Comparison of ENCODE assay signal across 10 cellular contexts in the genomic region with DNA sequence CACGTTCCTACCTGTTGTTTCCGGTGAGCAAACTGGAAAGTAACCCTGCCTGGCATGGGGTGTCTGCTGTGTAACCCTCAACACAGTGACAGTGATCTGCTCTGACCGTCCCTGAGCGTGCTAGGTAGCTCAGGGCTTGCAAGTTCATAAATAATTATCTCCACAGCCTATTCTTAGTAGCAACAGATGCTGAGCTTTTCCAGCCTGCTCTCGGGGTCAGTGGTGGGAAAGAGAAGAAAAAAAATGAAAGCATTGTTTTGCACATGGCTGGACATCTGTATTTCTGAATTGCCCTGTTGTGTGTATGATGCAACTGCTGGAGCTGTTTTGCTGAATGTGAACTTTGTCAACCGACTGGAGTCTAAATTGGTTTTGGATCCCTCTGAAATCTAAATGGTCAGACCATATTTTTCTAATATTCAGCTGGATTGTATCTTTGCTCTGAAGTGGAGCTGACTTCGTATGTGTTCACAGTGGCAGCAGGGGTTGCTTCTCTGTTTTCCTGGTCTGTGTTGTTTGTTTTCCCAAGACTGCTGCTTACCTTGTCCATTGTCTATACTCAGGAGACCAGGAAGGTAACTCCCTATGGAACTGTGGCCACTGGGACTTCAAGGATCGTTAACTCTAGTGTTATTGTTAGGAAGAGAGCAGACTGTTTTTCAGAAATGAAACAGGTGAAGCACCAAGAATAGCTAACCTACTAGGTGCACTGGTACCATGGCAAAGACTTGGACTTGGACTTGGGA. TPM values are rescaled to one million over a fixed set of nuclear protein-coding genes. Genes with fewer than 3 reads are reported as not detected.
DNase-seq lines count a peak whose midpoint lies in the region; ATAC-seq and TF ChIP-seq lines count a peak whose summit lies in the region.
"Had no signal": no experiment of that assay in that cellular context is flagged by ENCODE, and none has a peak within 500 bp of the region (broad histone marks: within the 10 kb centered on the region; RNA-seq: fewer than 3 reads in every experiment).

No MANE protein-coding gene starts in this region.

- no peak overlapping the region for H2AFZ ChIP-seq in trophoblast cell (ENCODE audit: insufficient read depth, low read length, poor library complexity)

- H3K79me1 ChIP-seq in trophoblast cell (ENCODE audit: low read length): peaks cover 13% of the 10 kb centered on the region

- H3K79me2 ChIP-seq in trophoblast cell (ENCODE audit: control insufficient read depth, insufficient read depth, low read length, poor library complexity): peaks cover 1% of the 10 kb centered on the region

- no peak overlapping the region for H4K91ac ChIP-seq in trophoblast cell (ENCODE audit: low read depth, low read length)

- H3K4me1 ChIP-seq in gastroesophageal sphincter: peaks cover 5 to 66% (median 21%) of the 10 kb centered on the region in 3 donors
- peaks cover under 1 to 18% of the 10 kb centered on the region in 2 experiments for H3K4me1 ChIP-seq in trophoblast cell (ENCODE audit: control insufficient read depth in 1 of 2, insufficient read depth in 2 of 2, low read length in 2 of 2)

- no peak overlapping the region for H3K18ac ChIP-seq in trophoblast cell (ENCODE audit: low read length)

- no peak overlapping the region for H3K14ac ChIP-seq in trophoblast cell (ENCODE audit: low read length)

- no peak overlapping the region for H2BK5ac ChIP-seq in trophoblast cell (ENCODE audit: low read depth, low read length, poor library complexity)

- H3K4ac ChIP-seq in trophoblast cell (ENCODE audit: low read depth, low read length): no peak overlapping the region

- H3K4me3 ChIP-seq in gastroesophageal sphincter (no peak overlapping the region), trophoblast cell (ENCODE audit: low read depth, low read length) (no peak overlapping the region)
- H3K4me3 ChIP-seq: adrenal gland had no signal

- H3K23ac ChIP-seq in trophoblast cell (ENCODE audit: low read length): no peak overlapping the region

- H3K9ac ChIP-seq in trophoblast cell (ENCODE audit: low read length): no peak overlapping the region

- no peak for TF ChIP-seq EP300 in gastroesophageal sphincter (IDR thresholded peaks at IDR 0.05)

- no peak overlapping the region for H4K8ac ChIP-seq in trophoblast cell (ENCODE audit: low read depth, low read length)

- DNase-seq in DMS153 (lab: John Stamatoyannopoulos, UW) (peak; percentile 89), RPMI7951 (ENCODE audit: low read depth) (peak; percentile 80), trophoblast cell (no peak), cerebellum (ENCODE audit: low spot score) (no peak), cortex of kidney (lab: John Stamatoyannopoulos, UW) (no peak), DMS114 treated with DMSO at 0.1 percent for 48 hours (lab: John Stamatoyannopoulos, UW; ENCODE audit: unreplicated experiment) (no peak)
- DNase-seq: adrenal gland, left colon had no signal

- H3K36me3 ChIP-seq in gastroesophageal sphincter (no peaks in the 10 kb centered on the region), trophoblast cell (ENCODE audit: control insufficient read depth in 1 of 2, insufficient read depth in 2 of 2, low read length in 2 of 2) (peaks cover 2 to 4% of the 10 kb centered on the region in 2 experiments)
- H3K36me3 ChIP-seq: adrenal gland had no signal

- peak overlapping the region; percentile 59 for H2BK12ac ChIP-seq in trophoblast cell (ENCODE audit: low read length)

- no peaks in the 10 kb centered on the region for H3K27me3 ChIP-seq in gastroesophageal sphincter
- H3K27me3 ChIP-seq in trophoblast cell (ENCODE audit: insufficient read depth, low read length): no peaks in the 10 kb centered on the region
- H3K27me3 ChIP-seq: adrenal gland had no signal

- 31 to 45% methylated on average over 4 to 5 of the region's 8 CpGs for WGBS in gastroesophageal sphincter (ENCODE audit: low coverage in 1 of 2), 2 donors
- WGBS in trophoblast cell (ENCODE audit: extremely low coverage, insufficient coverage, insufficient read length): no CpG with 5 or more reads among the region's 8 CpGs

- H2BK120ac ChIP-seq in trophoblast cell (ENCODE audit: insufficient read depth, low read length, poor library complexity): peak overlapping the region; percentile 14

- ATAC-seq in gastroesophageal sphincter: peak; percentile 42
- ATAC-seq in GM21526 (IDR thresholded peaks at IDR 0.05; ENCODE audit: low FRiP score, unreplicated experiment): no peak
- ATAC-seq: left colon had no signal

- H3K27ac ChIP-seq in gastroesophageal sphincter: peak overlapping the region in 2 of 4 donors; percentile 26 to 50
- H3K27ac ChIP-seq in trophoblast cell (ENCODE audit: low read depth, low read length): no peak overlapping the region
- H3K27ac ChIP-seq: adrenal gland had no signal

- TF ChIP-seq CTCF in gastroesophageal sphincter (IDR thresholded peaks at IDR 0.05): no peak

- no peak overlapping the region for H4K12ac ChIP-seq in trophoblast cell (ENCODE audit: low read depth, low read length)

- H3K9me3 ChIP-seq in gastroesophageal sphincter: no peaks in the 10 kb centered on the region
- no peaks in the 10 kb centered on the region for H3K9me3 ChIP-seq in trophoblast cell (ENCODE audit: insufficient read depth, low read depth, low read length)
- H3K9me3 ChIP-seq: adrenal gland had no signal

- H3K4me2 ChIP-seq in trophoblast cell (ENCODE audit: low read length): no peak overlapping the region

- TF ChIP-seq POLR2A in gastroesophageal sphincter (IDR thresholded peaks at IDR 0.05): no peak

- H2AK5ac ChIP-seq in trophoblast cell (ENCODE audit: low read length): no peak overlapping the region

RNA-seq across cellular contexts. Expression of a gene that starts 27.0 kb away (rescaled TPM):
- total RNA-seq in RPMI7951 (2014; rRNA removed; shearing (Covaris generic)): 11.3 and 18.7 TPM in 2 replicates
- total RNA-seq in gastroesophageal sphincter: 1 to 10 TPM; 3.3 to 9.4 (median 6.8) TPM
- polyA plus RNA-seq in trophoblast cell (2013): 16.4 and 18.9 TPM in 2 replicates
- total RNA-seq in cerebellum: 28.1 TPM

Comparison
In these comparisons a context has a peak if more than half of its experiments do, and no peak if none do; other contexts are left out.
1. DNase-seq: peak in DMS153 (single experiment) and RPMI7951 (single experiment); none in trophoblast cell (0 of 2), cerebellum (single experiment), cortex of kidney (single experiment) and DMS114 treated with DMSO at 0.1 percent for 48 hours (single experiment).